ENCODE assay signal across 16 cellular contexts in the genomic region with DNA sequence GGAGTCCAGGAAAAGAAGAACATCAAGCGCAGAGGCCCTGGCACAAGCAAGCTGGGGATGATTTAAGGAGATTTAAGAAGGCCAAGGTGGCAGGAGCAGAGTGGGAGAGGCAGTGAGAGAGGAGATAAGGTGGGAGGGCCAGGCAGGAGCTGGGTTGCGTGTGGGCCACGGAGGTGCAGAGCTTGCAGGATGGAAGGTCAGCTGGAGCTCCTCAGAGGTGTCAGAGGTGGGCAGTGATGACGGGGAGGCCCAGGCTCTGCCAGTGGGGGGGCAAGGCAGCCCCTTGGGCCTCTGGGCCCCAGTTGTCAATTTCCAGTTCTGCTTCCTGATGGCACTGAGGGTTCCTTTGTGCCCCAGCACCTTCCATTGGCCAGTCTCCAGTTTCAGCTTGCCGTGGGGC. TPM values are rescaled to one million over a fixed set of nuclear protein-coding genes. Genes with fewer than 3 reads are reported as not detected.
A peak's percentile ranks its signal among the peaks of the same experiment; 100 is the strongest.
DNase-seq lines count a peak whose midpoint lies in the region; ATAC-seq and TF ChIP-seq lines count a peak whose summit lies in the region.
"Had no signal": no experiment of that assay in that cellular context is flagged by ENCODE, and none has a peak within 500 bp of the region (broad histone marks: within the 10 kb centered on the region; RNA-seq: fewer than 3 reads in every experiment).

No MANE protein-coding gene starts in this region.

- no peak for DNase-seq in activated naive CD4-positive, alpha-beta T cell treated with anti-CD3 and anti-CD28 coated beads for 36 hours
- DNase-seq in activated naive CD4-positive, alpha-beta T cell treated with Interleukin-2 at 50 U/mL for 16 hours = no peak
- no peak for DNase-seq in activated T-helper 1 cell treated with anti-CD3 and anti-CD28 coated beads, Interleukin-12 subunit alpha, Interleukin-12 subunit beta, Interleukin-2, Interleukin-4 antibody, amounts not matched to agents 30 ng/mL and 10 ng/mL and 1 ng/mL, durations not matched to agents 14 hours and 24 hours and 36 hours (ENCODE audit: low spot score)
- no peak for DNase-seq in mesothelial cell of epicardium (ENCODE audit: low spot score in 2 of 2, unreplicated experiment in 2 of 2)
- no peak for DNase-seq in tibial nerve (ENCODE audit: low spot score in 2 of 2)
- DNase-seq in cortex of kidney (lab: John Stamatoyannopoulos, UW) = no peak
- DNase-seq: Caco-2, NCI-H187 treated with DMSO at 0.1 percent for 48 hours, NCI-H2171, NCI-H82 had no signal

- intact Hi-C loops in activated naive CD4-positive, alpha-beta T cell treated with anti-CD3 and anti-CD28 coated beads for 36 hours (cut with micrococcal nuclease) = no loop called here
- intact Hi-C loops in activated T-helper 1 cell treated with anti-CD3 and anti-CD28 coated beads, Interleukin-12 subunit alpha, Interleukin-12 subunit beta, Interleukin-2, Interleukin-4 antibody, amounts not matched to agents 30 ng/mL and 10 ng/mL and 1 ng/mL, durations not matched to agents 14 hours and 24 hours and 36 hours (cut with micrococcal nuclease) = no loop called here

- H3K27ac ChIP-seq in tibial nerve = peak overlapping the region; percentile 61 to 99 (median 96)

- ATAC-seq in GM21447 (IDR thresholded peaks at IDR 0.05; ENCODE audit: unreplicated experiment) = no peak
- ATAC-seq in GM21576 (IDR thresholded peaks at IDR 0.05; ENCODE audit: unreplicated experiment) = no peak
- ATAC-seq: A549, Panc1 had no signal

- no peak overlapping the region for H3K4me3 ChIP-seq in tibial nerve
- H3K4me3 ChIP-seq: A549 had no signal

- peaks cover 0 to 65% (median 54%) of the 10 kb centered on the region in 4 donors for H3K4me1 ChIP-seq in tibial nerve
- H3K4me1 ChIP-seq: Caco-2 had no signal

- peaks cover 32% of the 10 kb centered on the region for H3K4me1 Mint-ChIP-seq in activated naive CD4-positive, alpha-beta T cell treated with anti-CD3 and anti-CD28 coated beads for 36 hours (ENCODE audit: low read depth)
- peaks cover 27% of the 10 kb centered on the region for H3K4me1 Mint-ChIP-seq in activated T-helper 1 cell treated with anti-CD3 and anti-CD28 coated beads, Interleukin-12 subunit alpha, Interleukin-12 subunit beta, Interleukin-2, Interleukin-4 antibody, amounts not matched to agents 30 ng/mL and 10 ng/mL and 1 ng/mL, durations not matched to agents 14 hours and 24 hours and 36 hours (ENCODE audit: low read depth)
- H3K4me1 Mint-ChIP-seq in mesothelial cell of epicardium = peaks cover 39% of the 10 kb centered on the region

- H3K36me3 ChIP-seq in tibial nerve = peaks cover 0 to 68% (median 26%) of the 10 kb centered on the region in 3 donors

- H3K4me3 Mint-ChIP-seq in activated naive CD4-positive, alpha-beta T cell treated with anti-CD3 and anti-CD28 coated beads for 36 hours = no peak overlapping the region
- no peak overlapping the region for H3K4me3 Mint-ChIP-seq in activated T-helper 1 cell treated with anti-CD3 and anti-CD28 coated beads, Interleukin-12 subunit alpha, Interleukin-12 subunit beta, Interleukin-2, Interleukin-4 antibody, amounts not matched to agents 30 ng/mL and 10 ng/mL and 1 ng/mL, durations not matched to agents 14 hours and 24 hours and 36 hours
- no peak overlapping the region for H3K4me3 Mint-ChIP-seq in mesothelial cell of epicardium
- H3K4me3 Mint-ChIP-seq: CD14-positive monocyte, IgD-negative memory B cell had no signal

- TF ChIP-seq CTCF in mesothelial cell of epicardium (IDR thresholded peaks at IDR 0.05; ENCODE audit: unreplicated experiment) (no peak), tibial nerve (IDR thresholded peaks at IDR 0.05) (no peak)

- no peaks in the 10 kb centered on the region for H3K9me3 Mint-ChIP-seq in activated naive CD4-positive, alpha-beta T cell treated with anti-CD3 and anti-CD28 coated beads for 36 hours
- no peaks in the 10 kb centered on the region for H3K9me3 Mint-ChIP-seq in activated T-helper 1 cell treated with anti-CD3 and anti-CD28 coated beads, Interleukin-12 subunit alpha, Interleukin-12 subunit beta, Interleukin-2, Interleukin-4 antibody, amounts not matched to agents 30 ng/mL and 10 ng/mL and 1 ng/mL, durations not matched to agents 14 hours and 24 hours and 36 hours
- H3K9me3 Mint-ChIP-seq in mesothelial cell of epicardium = no peaks in the 10 kb centered on the region
- H3K9me3 Mint-ChIP-seq: CD14-positive monocyte, IgD-negative memory B cell had no signal

- H3K36me3 Mint-ChIP-seq in activated naive CD4-positive, alpha-beta T cell treated with anti-CD3 and anti-CD28 coated beads for 36 hours (ENCODE audit: low read depth) = peaks cover 11% of the 10 kb centered on the region
- H3K36me3 Mint-ChIP-seq in activated T-helper 1 cell treated with anti-CD3 and anti-CD28 coated beads, Interleukin-12 subunit alpha, Interleukin-12 subunit beta, Interleukin-2, Interleukin-4 antibody, amounts not matched to agents 30 ng/mL and 10 ng/mL and 1 ng/mL, durations not matched to agents 14 hours and 24 hours and 36 hours (ENCODE audit: low read depth) = peaks cover 24% of the 10 kb centered on the region
- H3K36me3 Mint-ChIP-seq in mesothelial cell of epicardium = peaks cover 10% of the 10 kb centered on the region

- peak overlapping the region; percentile 9 for H3K27ac Mint-ChIP-seq in activated naive CD4-positive, alpha-beta T cell treated with anti-CD3 and anti-CD28 coated beads for 36 hours
- H3K27ac Mint-ChIP-seq in activated T-helper 1 cell treated with anti-CD3 and anti-CD28 coated beads, Interleukin-12 subunit alpha, Interleukin-12 subunit beta, Interleukin-2, Interleukin-4 antibody, amounts not matched to agents 30 ng/mL and 10 ng/mL and 1 ng/mL, durations not matched to agents 14 hours and 24 hours and 36 hours = peak overlapping the region; percentile 44
- H3K27ac Mint-ChIP-seq in mesothelial cell of epicardium = peak overlapping the region; percentile 12
- H3K27ac Mint-ChIP-seq: IgD-negative memory B cell had no signal

- no peaks in the 10 kb centered on the region for H3K27me3 Mint-ChIP-seq in activated naive CD4-positive, alpha-beta T cell treated with anti-CD3 and anti-CD28 coated beads for 36 hours (ENCODE audit: low read depth)
- no peaks in the 10 kb centered on the region for H3K27me3 Mint-ChIP-seq in activated T-helper 1 cell treated with anti-CD3 and anti-CD28 coated beads, Interleukin-12 subunit alpha, Interleukin-12 subunit beta, Interleukin-2, Interleukin-4 antibody, amounts not matched to agents 30 ng/mL and 10 ng/mL and 1 ng/mL, durations not matched to agents 14 hours and 24 hours and 36 hours (ENCODE audit: insufficient read depth)
- H3K27me3 Mint-ChIP-seq in mesothelial cell of epicardium (ENCODE audit: low read depth) = no peaks in the 10 kb centered on the region
- H3K27me3 Mint-ChIP-seq: IgD-negative memory B cell had no signal

- 69% methylated on average over 5 of the region's 5 CpGs for WGBS in tibial nerve, 2 donors

- TF ChIP-seq EP300 in tibial nerve (IDR thresholded peaks at IDR 0.05) = no peak

- no peaks in the 10 kb centered on the region for H3K27me3 ChIP-seq in tibial nerve

- TF ChIP-seq POLR2A in tibial nerve (IDR thresholded peaks at IDR 0.05) = no peak

- no peaks in the 10 kb centered on the region for H3K9me3 ChIP-seq in tibial nerve
- H3K9me3 ChIP-seq: A549, Caco-2 had no signal

- CTCF ChIA-PET in activated naive CD4-positive, alpha-beta T cell treated with anti-CD3 and anti-CD28 coated beads for 36 hours (lab: Charles Lee) = no interaction called here

RNA-seq across cellular contexts. Expression of a gene that starts 6.5 kb away (rescaled TPM):
- 10 to 100 TPM; 38.2 to 40.0 TPM for total RNA-seq in activated naive CD4-positive, alpha-beta T cell treated with anti-CD3 and anti-CD28 coated beads for 36 hours
- total RNA-seq in activated T-helper 1 cell treated with anti-CD3 and anti-CD28 coated beads, Interleukin-12 subunit alpha, Interleukin-12 subunit beta, Interleukin-2, Interleukin-4 antibody, amounts not matched to agents 30 ng/mL and 10 ng/mL and 1 ng/mL, durations not matched to agents 14 hours and 24 hours and 36 hours = 40.5 and 42.3 TPM in 2 replicates
- 23.5 to 26.4 TPM (median 25.0 TPM) in 3 replicates for total RNA-seq in mesothelial cell of epicardium
- 100 to 1,000 TPM in 3 of 4 donors, 10 to 100 TPM in 1; 96.5 to 226 (median 128) TPM for total RNA-seq in tibial nerve

RNA-seq across cellular contexts. Expression of a gene that starts 10.5 kb away (rescaled TPM):
- total RNA-seq in activated naive CD4-positive, alpha-beta T cell treated with anti-CD3 and anti-CD28 coated beads for 36 hours = 10 to 100 TPM; 10.4 to 12.1 TPM
- 15.3 and 19.4 TPM in 2 replicates for total RNA-seq in activated T-helper 1 cell treated with anti-CD3 and anti-CD28 coated beads, Interleukin-12 subunit alpha, Interleukin-12 subunit beta, Interleukin-2, Interleukin-4 antibody, amounts not matched to agents 30 ng/mL and 10 ng/mL and 1 ng/mL, durations not matched to agents 14 hours and 24 hours and 36 hours
- 3.9 to 4.7 TPM (median 4.7 TPM) in 3 replicates for total RNA-seq in mesothelial cell of epicardium
- total RNA-seq in tibial nerve = 10 to 100 TPM in 2 of 4 donors, 1 to 10 TPM in 2; 1.8 to 22.5 (median 8.5) TPM

RNA-seq across cellular contexts. Expression of a gene that starts 29.7 kb away (rescaled TPM):
- 100 to 1,000 TPM; 693 to 750 TPM for total RNA-seq in activated naive CD4-positive, alpha-beta T cell treated with anti-CD3 and anti-CD28 coated beads for 36 hours
- 507 and 517 TPM in 2 replicates for total RNA-seq in activated T-helper 1 cell treated with anti-CD3 and anti-CD28 coated beads, Interleukin-12 subunit alpha, Interleukin-12 subunit beta, Interleukin-2, Interleukin-4 antibody, amounts not matched to agents 30 ng/mL and 10 ng/mL and 1 ng/mL, durations not matched to agents 14 hours and 24 hours and 36 hours
- total RNA-seq in mesothelial cell of epicardium = 236 to 269 TPM (median 246 TPM) in 3 replicates
- total RNA-seq in tibial nerve = 100 to 1,000 TPM; 427 to 571 (median 461) TPM

RNA-seq across cellular contexts. Expression of a gene that starts 38.3 kb away (rescaled TPM):
- total RNA-seq in activated naive CD4-positive, alpha-beta T cell treated with anti-CD3 and anti-CD28 coated beads for 36 hours = under 1 TPM; 0.32 to 0.62 TPM
- total RNA-seq in activated T-helper 1 cell treated with anti-CD3 and anti-CD28 coated beads, Interleukin-12 subunit alpha, Interleukin-12 subunit beta, Interleukin-2, Interleukin-4 antibody, amounts not matched to agents 30 ng/mL and 10 ng/mL and 1 ng/mL, durations not matched to agents 14 hours and 24 hours and 36 hours = 1.1 TPM in 2 replicates
- 0.49 to 0.75 TPM (median 0.60 TPM) in 3 replicates for total RNA-seq in mesothelial cell of epicardium
- under 1 TPM in 2 of 4 donors, not detected in 2; 0.30 to 0.59 TPM for total RNA-seq in tibial nerve

RNA-seq across cellular contexts. Expression of a gene that starts 59.2 kb away (rescaled TPM):
- 10 to 100 TPM; 61.3 to 63.0 TPM for total RNA-seq in activated naive CD4-positive, alpha-beta T cell treated with anti-CD3 and anti-CD28 coated beads for 36 hours
- 84.5 and 93.1 TPM in 2 replicates for total RNA-seq in activated T-helper 1 cell treated with anti-CD3 and anti-CD28 coated beads, Interleukin-12 subunit alpha, Interleukin-12 subunit beta, Interleukin-2, Interleukin-4 antibody, amounts not matched to agents 30 ng/mL and 10 ng/mL and 1 ng/mL, durations not matched to agents 14 hours and 24 hours and 36 hours
- 80.1 to 85.3 TPM (median 81.3 TPM) in 3 replicates for total RNA-seq in mesothelial cell of epicardium
- total RNA-seq in tibial nerve = 10 to 100 TPM; 44.7 to 47.6 (median 46.2) TPM
